In the genomic region with DNA sequence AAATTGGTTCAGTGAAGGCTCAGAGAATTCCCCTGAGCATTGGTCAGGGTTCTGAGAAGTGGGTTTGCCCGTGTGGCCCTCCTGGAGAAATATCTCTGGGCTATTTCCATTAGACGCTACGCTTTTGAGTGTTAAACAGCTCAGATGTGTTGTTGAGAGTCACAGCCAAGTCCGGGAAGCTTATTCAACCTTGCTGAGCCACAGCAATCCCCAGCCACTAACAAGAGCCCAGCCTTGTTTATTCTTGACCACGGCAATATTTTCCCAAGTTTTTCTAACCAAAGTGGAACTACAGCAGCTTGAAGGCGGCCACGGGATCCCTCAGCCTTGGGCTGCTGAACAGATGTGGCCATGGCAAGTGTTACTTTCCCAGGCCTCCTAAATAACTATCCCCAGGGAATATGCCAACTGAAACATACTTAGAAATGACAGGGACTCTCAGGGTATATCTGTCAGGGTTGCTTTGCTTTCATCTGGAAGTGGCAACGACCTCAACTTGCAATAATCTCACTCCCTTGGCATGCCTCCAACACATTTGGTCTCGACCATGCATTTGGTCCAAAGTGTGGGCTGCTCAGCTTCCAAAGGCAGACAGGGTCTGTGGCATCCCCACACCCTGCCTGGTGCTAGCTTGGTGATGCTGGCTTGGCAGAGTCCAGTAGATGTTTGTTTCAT, we compare ENCODE assay signal across 15 cellular contexts.
DNase-seq lines count a peak whose midpoint lies in the region; ATAC-seq, FAIRE-seq and TF ChIP-seq lines count a peak whose summit lies in the region.
"Had no signal": no experiment of that assay in that cellular context is flagged by ENCODE, and none has a peak within 500 bp of the region (broad histone marks: within the 10 kb centered on the region; RNA-seq: fewer than 3 reads in every experiment).

No MANE protein-coding gene starts in this region.

- CTCF ChIA-PET in RWPE1 (lab: Yijun Ruan, JAX): interaction anchor here (0.6 to 0.9 kb wide), 4 partner anchors 21 to 344 kb away, joined by 3 to 5 read pairs (median 4); no protein-coding TSS in a partner anchor

- peak; percentile 50 for DNase-seq in AG20443 (ENCODE audit: low spot score)
- no peak for DNase-seq in GM12891 (ENCODE audit: insufficient read length, low spot score)
- no peak for DNase-seq in nephron progenitor cell
- DNase-seq in RWPE1 (ENCODE audit: low spot score): no peak
- DNase-seq in upper lobe of left lung: no peak
- DNase-seq: C1 segment of cervical spinal cord, NCI-H1694 treated with DMSO at 0.1 percent for 48 hours, NCI-H510A, T-cell had no signal

- POLR2A ChIA-PET in RWPE1 (lab: Yijun Ruan, JAX; ENCODE audit: low non-redundant PET): no interaction called here

- TF ChIP-seq CTCF in brain (conservative IDR thresholded peaks at IDR 0.05) (no peak), nephron progenitor cell (IDR thresholded peaks at IDR 0.05) (no peak), RWPE1 (conservative IDR thresholded peaks at IDR 0.05; ENCODE audit: low read depth) (no peak), upper lobe of left lung (IDR thresholded peaks at IDR 0.05) (no peak)

- H3K4me1 ChIP-seq in upper lobe of left lung: no peaks in the 10 kb centered on the region

- H3K4me3 Mint-ChIP-seq in brain: peak overlapping the region in 1 of 5 experiments; percentile 47
- no peak overlapping the region for H3K4me3 Mint-ChIP-seq in nephron progenitor cell
- H3K4me3 Mint-ChIP-seq: T-cell had no signal

- TF ChIP-seq POLR2A in GM12891 (IDR thresholded peaks at IDR 0.05; ENCODE audit: low read depth, low read length): no peak
- no peak for TF ChIP-seq POLR2A in upper lobe of left lung (IDR thresholded peaks at IDR 0.05)

- H3K36me3 Mint-ChIP-seq in brain: no peaks in the 10 kb centered on the region
- H3K36me3 Mint-ChIP-seq in nephron progenitor cell (ENCODE audit: low read depth): no peaks in the 10 kb centered on the region
- H3K36me3 Mint-ChIP-seq: T-cell had no signal

- H3K9me3 Mint-ChIP-seq in brain: peaks cover 0 to 18% (median 2%) of the 10 kb centered on the region in 5 experiments
- H3K9me3 Mint-ChIP-seq in nephron progenitor cell: peaks cover 6% of the 10 kb centered on the region
- H3K9me3 Mint-ChIP-seq: T-cell had no signal

- peaks cover 47% of the 10 kb centered on the region for H3K4me1 Mint-ChIP-seq in brain
- H3K4me1 Mint-ChIP-seq in nephron progenitor cell: peaks cover 27% of the 10 kb centered on the region
- H3K4me1 Mint-ChIP-seq: T-cell had no signal

- no peak for ATAC-seq in HG03135 (IDR thresholded peaks at IDR 0.05; ENCODE audit: unreplicated experiment)
- ATAC-seq in upper lobe of left lung (ENCODE audit: low FRiP score in 2 of 2): no peak
- ATAC-seq: Right ventricle myocardium inferior, T-cell had no signal

- no peak for TF ChIP-seq EP300 in upper lobe of left lung (IDR thresholded peaks at IDR 0.05)

- H3K27ac ChIP-seq in RWPE1: no peak overlapping the region
- H3K27ac ChIP-seq in upper lobe of left lung: no peak overlapping the region
- H3K27ac ChIP-seq: HL-60, SK-N-MC had no signal

- H3K27me3 Mint-ChIP-seq in brain: peaks cover 50% of the 10 kb centered on the region
- H3K27me3 Mint-ChIP-seq in nephron progenitor cell (ENCODE audit: low read depth, poor library complexity): peaks cover 25% of the 10 kb centered on the region

- no peaks in the 10 kb centered on the region for H3K27me3 ChIP-seq in upper lobe of left lung

- H3K27ac Mint-ChIP-seq in brain (peak overlapping the region in 3 of 5 experiments; percentile 36 to 72 (median 52)), nephron progenitor cell (peak overlapping the region; percentile 57)
- H3K27ac Mint-ChIP-seq: T-cell had no signal

- H3K4me3 ChIP-seq in upper lobe of left lung: no peak overlapping the region
- H3K4me3 ChIP-seq: HAP-1, SK-N-MC had no signal

- no peaks in the 10 kb centered on the region for H3K9me3 ChIP-seq in upper lobe of left lung
- H3K9me3 ChIP-seq: HAP-1 had no signal

- peak; percentile 5 for FAIRE-seq in GM12891 (lab: Jason Lieb, UNC)

- H3K36me3 ChIP-seq in upper lobe of left lung: no peaks in the 10 kb centered on the region
- H3K36me3 ChIP-seq: HAP-1 had no signal

- 63 to 65% methylated on average over 9 of the region's 9 CpGs for WGBS in upper lobe of left lung, 2 donors

TF ChIP-seq in GM12891, 5 proteins besides CTCF, POLR2A, EP300 and RAD21:
- no peak for TF ChIP-seq TAF1 (IDR thresholded peaks at IDR 0.05; ENCODE audit: low read depth, low read length)
- no peak for TF ChIP-seq PAX5 (IDR thresholded peaks at IDR 0.05; ENCODE audit: insufficient read depth, low read length, severe bottlenecking)
- TF ChIP-seq POU2F2 (IDR thresholded peaks at IDR 0.05; ENCODE audit: low read depth, low read length): no peak
- no peak for TF ChIP-seq SPI1 (IDR thresholded peaks at IDR 0.05; ENCODE audit: low read depth, low read length)
- no peak for TF ChIP-seq POLR2AphosphoS5 (IDR thresholded peaks at IDR 0.05; ENCODE audit: low read depth, low read length)
